ENCODE assay signal across 21 cellular contexts in genomic region chr4:121688261-121688660, GRCh38. TPM values are rescaled to one million over a fixed set of nuclear protein-coding genes. Genes with fewer than 3 reads are reported as not detected.
DNase-seq lines count a peak whose midpoint lies in the region; ATAC-seq, FAIRE-seq and TF ChIP-seq lines count a peak whose summit lies in the region.
"Had no signal": no experiment of that assay in that cellular context is flagged by ENCODE, and none has a peak within 500 bp of the region (broad histone marks: within the 10 kb centered on the region; RNA-seq: fewer than 3 reads in every experiment).

No MANE protein-coding gene starts in this region.

- peaks cover 4% of the 10 kb centered on the region for H3K9me1 ChIP-seq in keratinocyte (ENCODE audit: control insufficient read depth, extremely low read depth, insufficient read depth, low read length)

- in situ Hi-C loops in GM23248 (cut with MboI), result no loop called here

- no peak for TF ChIP-seq POLR2A in uterus (IDR thresholded peaks at IDR 0.05)

- no peak overlapping the region for H3K9ac ChIP-seq in GM23248
- no peak overlapping the region for H3K9ac ChIP-seq in keratinocyte (ENCODE audit: control insufficient read depth, extremely low read depth, insufficient read depth, low read length)
- H3K9ac ChIP-seq: BLaER1 treated with 17β-estradiol and CSF1 and Interleukin-3, amounts not matched to agents 10 nM and 100 nM had no signal

- FAIRE-seq in keratinocyte (lab: Jason Lieb, UNC), result no peak
- FAIRE-seq: A549, D721Med, GM12891, RCC 7860 had no signal

- peaks cover 60% of the 10 kb centered on the region for H3K36me3 ChIP-seq in GM23248 (ENCODE audit: low read depth)
- peaks cover 21 to 28% of the 10 kb centered on the region in 2 donors for H3K36me3 ChIP-seq in ascending aorta
- peaks cover 18 to 39% of the 10 kb centered on the region in 2 experiments for H3K36me3 ChIP-seq in keratinocyte (ENCODE audit: control insufficient read depth in 2 of 2, extremely low read depth in 1 of 2, insufficient read depth in 2 of 2, low read length in 2 of 2)
- no peaks in the 10 kb centered on the region for H3K36me3 ChIP-seq in uterus

- H3K79me2 ChIP-seq in GM23248 (ENCODE audit: insufficient read depth) (peaks cover 90% of the 10 kb centered on the region), keratinocyte (ENCODE audit: control insufficient read depth, insufficient read depth, low read length) (peaks cover 71% of the 10 kb centered on the region)

- no peaks in the 10 kb centered on the region for H3K9me2 ChIP-seq in GM23248 (ENCODE audit: insufficient read depth)

- H3K4me2 ChIP-seq in GM23248 (ENCODE audit: unreplicated experiment) (peak overlapping the region; percentile 82), keratinocyte (ENCODE audit: control insufficient read depth, extremely low read depth, insufficient read depth, low read depth, low read length) (no peak overlapping the region)

- no peak overlapping the region for H3K4me3 ChIP-seq in GM23248
- H3K4me3 ChIP-seq in ascending aorta, result no peak overlapping the region
- H3K4me3 ChIP-seq in keratinocyte (ENCODE audit: control insufficient read depth in 2 of 3, extremely low read depth in 1 of 3, insufficient read depth in 2 of 3, low read depth in 1 of 3, low read length in 3 of 3), result no peak overlapping the region
- H3K4me3 ChIP-seq in uterus, result no peak overlapping the region
- H3K4me3 ChIP-seq: A549; BLaER1 treated with 17β-estradiol and CSF1 and Interleukin-3, amounts not matched to agents 10 nM and 100 nM had no signal

- H3K9me3 ChIP-seq in GM23248 (ENCODE audit: low read depth) (no peaks in the 10 kb centered on the region), ascending aorta (no peaks in the 10 kb centered on the region), keratinocyte (ENCODE audit: control insufficient read depth, low read depth, low read length) (no peaks in the 10 kb centered on the region), uterus (no peaks in the 10 kb centered on the region)
- H3K9me3 ChIP-seq: A549; BLaER1 treated with 17β-estradiol and CSF1 and Interleukin-3, amounts not matched to agents 10 nM and 100 nM had no signal

- 51 to 56% methylated on average over 2 of the region's 2 CpGs for WGBS in GM23248 (ENCODE audit: low coverage in 1 of 2, low lambda C conversion rate in 2 of 2, missing lambda C conversion rate in 2 of 2), 2 experiments

- H3K27ac ChIP-seq in GM23248, result peak overlapping the region; percentile 93; the same call in 1 of the 2 replicates
- H3K27ac ChIP-seq in ascending aorta, result peak overlapping the region; percentile 31 to 86
- peak overlapping the region; percentile 6 for H3K27ac ChIP-seq in keratinocyte (ENCODE audit: control insufficient read depth, insufficient read depth, low read length)
- peak overlapping the region; percentile 22 to 95 for H3K27ac ChIP-seq in uterus

- no peaks in the 10 kb centered on the region for H3K27me3 ChIP-seq in GM23248 (replicated peaks; ENCODE audit: insufficient read depth)
- no peaks in the 10 kb centered on the region for H3K27me3 ChIP-seq in ascending aorta
- no peaks in the 10 kb centered on the region for H3K27me3 ChIP-seq in keratinocyte (ENCODE audit: control insufficient read depth, extremely low read depth, insufficient read depth, low read length)
- no peaks in the 10 kb centered on the region for H3K27me3 ChIP-seq in uterus
- H3K27me3 ChIP-seq: BLaER1 treated with 17β-estradiol and CSF1 and Interleukin-3, amounts not matched to agents 10 nM and 100 nM had no signal

- peaks cover 30% of the 10 kb centered on the region; the same call in 1 of the 2 replicates for H4K20me1 ChIP-seq in GM23248 (ENCODE audit: insufficient read depth)
- H4K20me1 ChIP-seq in keratinocyte (ENCODE audit: control insufficient read depth, extremely low read depth, insufficient read depth, low read length), result peaks cover 4% of the 10 kb centered on the region

- DNase-seq in GM23248, result no peak
- DNase-seq in ascending aorta (ENCODE audit: low spot score in 2 of 2), result no peak
- no peak for DNase-seq in keratinocyte (ENCODE audit: low read depth, low spot score)
- no peak for DNase-seq in uterus
- DNase-seq in NCI-H2196 (lab: John Stamatoyannopoulos, UW; ENCODE audit: unreplicated experiment), result no peak
- DNase-seq in COR-L47 (lab: John Stamatoyannopoulos, UW), result no peak
- DNase-seq: CD8-positive, alpha-beta memory T cell; HFFc6; NCI-H1048; NCI-H1436; NCI-H2029; NCI-H2171; NCI-H446 treated with DMSO at 0.1 percent for 48 hours; NCI-H69; Right ventricle myocardium superior had no signal

- TF ChIP-seq CTCF in ascending aorta (IDR thresholded peaks at IDR 0.05) (no peak), keratinocyte (optimal IDR thresholded peaks at IDR 0.05 in 1 of 3, IDR thresholded peaks at IDR 0.05 in 1 of 3, conservative IDR thresholded peaks at IDR 0.05 in 1 of 3; ENCODE audit: extremely low read depth in 1 of 3, insufficient read depth in 2 of 3, low read length in 3 of 3) (no peak), uterus (IDR thresholded peaks at IDR 0.05) (no peak)

- no peak for ATAC-seq in GM21717 (IDR thresholded peaks at IDR 0.05; ENCODE audit: unreplicated experiment)
- ATAC-seq: A549 had no signal

- H2AFZ ChIP-seq in GM23248, result no peak overlapping the region
- no peak overlapping the region for H2AFZ ChIP-seq in keratinocyte (ENCODE audit: control insufficient read depth, low read length)

- peaks cover 56% of the 10 kb centered on the region for H3F3A ChIP-seq in GM23248 (ENCODE audit: insufficient read depth)

- dilution Hi-C loops in keratinocyte (cut with MboI; ENCODE audit: extremely low pct_ligation_motif_present, low sequenced_read_pairs), result no loop called here

- H3K4me1 ChIP-seq in GM23248 (ENCODE audit: insufficient read depth) (peaks cover 57% of the 10 kb centered on the region), ascending aorta (peaks cover 6 to 37% of the 10 kb centered on the region in 2 donors), keratinocyte (ENCODE audit: control insufficient read depth, extremely low read depth, insufficient read depth, low read length) (peaks cover 34% of the 10 kb centered on the region), uterus (peaks cover 3 to 15% of the 10 kb centered on the region in 2 donors)

- intact Hi-C loops in ascending aorta (cut with DNase I), result loop anchor here (5.0 kb wide), 1 partner anchor 39 kb away; no protein-coding TSS in a partner anchor
- intact Hi-C loops in uterus (cut with DNase I; ENCODE audit: low total_unique reads), result no loop called here

RNA-seq across cellular contexts. Expression of gene ANXA5, which starts 8.5 kb away (rescaled TPM):
- 1,082 and 1,164 TPM in 2 replicates for total RNA-seq in GM23248 (2014; rRNA removed; shearing (Covaris generic))
- polyA plus RNA-seq in GM23248 (2016; fragmentation: Nextera tagmentation; extraction: Ambion mirVana), result 1,730 and 1,770 TPM in 2 replicates
- 203 TPM for total RNA-seq in ascending aorta
- 318 to 527 TPM (median 512 TPM) in 3 replicates for polyA plus RNA-seq in keratinocyte
- polyA plus RNA-seq in keratinocyte (2011; ENCODE audit: low read depth), result 211 TPM
- polyA plus RNA-seq in keratinocyte (2011; cell fraction: cytosol; rRNA removed), result 330 and 533 TPM in 2 replicates
- polyA plus RNA-seq in keratinocyte (2011; cell fraction: nucleus; rRNA removed), result 283 and 314 TPM in 2 replicates
- 134 and 409 TPM in 2 replicates for polyA plus RNA-seq in keratinocyte (2012; ENCODE audit: low replicate concordance)
- 100 to 249 TPM (median 157 TPM) in 3 replicates for polyA minus RNA-seq in keratinocyte
- polyA minus RNA-seq in keratinocyte (2011; cell fraction: cytosol; rRNA and poly(A)+ RNA removed), result 298 TPM
- 63.0 and 106 TPM in 2 replicates for polyA minus RNA-seq in keratinocyte (2011; cell fraction: nucleus; rRNA and poly(A)+ RNA removed)
- 100 to 1,000 TPM; 255 to 353 (median 316) TPM for total RNA-seq in uterus

Comparison
In these comparisons a context has a peak if more than half of its experiments do, and no peak if none do; other contexts are left out.
1. H3K27ac ChIP-seq: peak in every context shown above with its lines; median percentile 93 in GM23248; 58 in ascending aorta; 58 in uterus; 6 in keratinocyte.